8 cellular contexts compared by ENCODE assay signal in genomic region chr5:151772029-151772867, GRCh38. TPM values are rescaled to one million over a fixed set of nuclear protein-coding genes. Genes with fewer than 3 reads are reported as not detected.
A peak's percentile ranks its signal among the peaks of the same experiment; 100 is the strongest.
DNase-seq lines count a peak whose midpoint lies in the region; ATAC-seq and TF ChIP-seq lines count a peak whose summit lies in the region.

No MANE protein-coding gene starts in this region.

- H3K4ac ChIP-seq in IMR-90 (ENCODE audit: low read depth, low read length): peak overlapping the region; percentile 75

- peak overlapping the region; percentile 98 for H3K4me2 ChIP-seq in IMR-90 (ENCODE audit: low read depth, low read length)

- dilution Hi-C loops in IMR-90 (cut with HindIII; ENCODE audit: low sequenced_read_pairs, unreplicated experiment): no loop called here

- H3K27ac Mint-ChIP-seq in memory B cell: no peak overlapping the region

- in situ Hi-C loops in IMR-90 (cut with MboI; ENCODE audit: low sequenced_read_pairs): no loop called here

- peaks cover 8% of the 10 kb centered on the region for H3K36me3 Mint-ChIP-seq in memory B cell

- peak overlapping the region; percentile 65 for H3K56ac ChIP-seq in IMR-90 (ENCODE audit: extremely low read depth, insufficient read depth, low read length)

- peak overlapping the region; percentile 86 for H2AK5ac ChIP-seq in IMR-90 (ENCODE audit: low read depth, low read length)

- H3K9ac ChIP-seq in IMR-90 (ENCODE audit: low read depth, low read length) (peak overlapping the region; percentile 94), duodenal mucosa (ENCODE audit: low read depth in 1 of 2, low read length in 2 of 2) (peak overlapping the region; percentile 73 to 94)

- no peak overlapping the region for H2BK120ac ChIP-seq in IMR-90 (ENCODE audit: low read depth, low read length)

- peaks cover 22% of the 10 kb centered on the region for H3K4me1 Mint-ChIP-seq in memory B cell

- H2AK9ac ChIP-seq in IMR-90 (replicated peaks; ENCODE audit: low read depth, low read length, poor library complexity): peak overlapping the region; percentile 99

- H3K4me1 ChIP-seq in IMR-90 (ENCODE audit: control insufficient read depth, insufficient read depth, low read length) (peaks cover 5% of the 10 kb centered on the region; the same call in 1 of the 2 replicates), duodenal mucosa (ENCODE audit: control insufficient read depth in 1 of 2, insufficient read depth in 2 of 2, low read length in 2 of 2) (peaks cover 21 to 33% of the 10 kb centered on the region in 2 donors)

- H4K8ac ChIP-seq in IMR-90 (ENCODE audit: low read depth in 2 of 2, low read length in 2 of 2): peak overlapping the region in 1 of 2 experiments; percentile 78; a peak in 1 of 4 replicates

- H2BK20ac ChIP-seq in IMR-90 (ENCODE audit: low read depth, low read length): no peak overlapping the region

- H3K9me3 ChIP-seq in IMR-90 (ENCODE audit: control insufficient read depth, insufficient read depth, low read length) (no peaks in the 10 kb centered on the region), duodenal mucosa (ENCODE audit: control insufficient read depth in 1 of 2, low read length in 2 of 2) (no peaks in the 10 kb centered on the region)

- WGBS in IMR-90 (ENCODE audit: extremely low coverage in 2 of 2, insufficient read length in 1 of 2), 2 experiments: 0% methylated on average over 19 of the region's 87 CpGs; no CpG with 5 or more reads in 1 of the 2 experiments

- TF ChIP-seq POLR2A in IMR-90 (IDR thresholded peaks at IDR 0.05; ENCODE audit: low read depth, low read length): no peak

- peaks cover 0 to 7% of the 10 kb centered on the region in 2 experiments; a peak in 1 of 4 replicates for H3K79me1 ChIP-seq in IMR-90 (ENCODE audit: low read depth in 1 of 2, low read length in 2 of 2)

- H3K14ac ChIP-seq in IMR-90 (replicated peaks; ENCODE audit: low read depth, low read length): peak overlapping the region; percentile 85

- no peak overlapping the region for H3K18ac ChIP-seq in IMR-90 (ENCODE audit: low read depth, low read length)

- peak overlapping the region; percentile 96 for H2AFZ ChIP-seq in IMR-90 (replicated peaks; ENCODE audit: low read length, poor library complexity)

- peak; percentile 8 for ATAC-seq in IMR-90 (ENCODE audit: low read depth)
- no peak for ATAC-seq in memory B cell (ENCODE audit: low read depth)
- ATAC-seq in HG02870 (IDR thresholded peaks at IDR 0.05; ENCODE audit: unreplicated experiment): no peak

- intact Hi-C loops in IMR-90 (cut with micrococcal nuclease): loop anchor here (2.0 to 5.0 kb wide), 2 partner anchors 370 to 519 kb away; partner anchors contain the start of gene GM2A

- H4K5ac ChIP-seq in IMR-90 (ENCODE audit: low read depth, low read length): peak overlapping the region; percentile 13; the same call in 1 of the 2 replicates

- no peaks in the 10 kb centered on the region for H3K9me3 Mint-ChIP-seq in memory B cell

- H3K9me1 ChIP-seq in IMR-90 (ENCODE audit: insufficient read depth, low read length): no peaks in the 10 kb centered on the region; the same call in 1 of the 2 replicates

- H4K20me1 ChIP-seq in IMR-90 (ENCODE audit: insufficient read depth, low read length): peaks cover 49% of the 10 kb centered on the region

- H3K4me3 ChIP-seq in IMR-90 (ENCODE audit: insufficient read depth, low read depth, low read length): peak overlapping the region; percentile 63
- peak overlapping the region; percentile 90 to 94 for H3K4me3 ChIP-seq in duodenal mucosa (ENCODE audit: low read depth in 1 of 2, low read length in 2 of 2)

- CTCF ChIA-PET in IMR-90 (lab: Yijun Ruan, JAX): interaction anchor here (1.1 to 1.3 kb wide), 3 partner anchors 32 to 325 kb away, joined by 3 to 6 read pairs (median 3); partner anchors contain the start of gene SLC36A1

- H3K27ac ChIP-seq in IMR-90 (ENCODE audit: insufficient read depth, low read length) (peak overlapping the region; percentile 79), duodenal mucosa (ENCODE audit: low read depth, low read length) (peak overlapping the region; percentile 88)

- no TSS peak for BruUV-seq in IMR-90 (replicated peaks; lab: Mats Ljungman, UMichigan)

- no peak for TF ChIP-seq RAD21 in IMR-90 (IDR thresholded peaks at IDR 0.05; ENCODE audit: low read length)

- H3K23ac ChIP-seq in IMR-90 (ENCODE audit: low read depth, low read length): peak overlapping the region; percentile 85

- no peak for TF ChIP-seq CTCF in IMR-90 (conservative IDR thresholded peaks at IDR 0.05; ENCODE audit: low read depth, low read length)

- H2BK5ac ChIP-seq in IMR-90 (ENCODE audit: low read depth, low read length, poor library complexity, severe bottlenecking): peak overlapping the region; percentile 71

- H4K91ac ChIP-seq in IMR-90 (ENCODE audit: insufficient read depth, low read depth, low read length): peak overlapping the region; percentile 41

- H2BK15ac ChIP-seq in IMR-90 (ENCODE audit: low read depth, low read length): no peak overlapping the region

- H3K36me3 ChIP-seq in IMR-90 (ENCODE audit: control insufficient read depth, insufficient read depth, low read length) (no peaks in the 10 kb centered on the region; the same call in 1 of the 2 replicates), duodenal mucosa (ENCODE audit: control insufficient read depth in 1 of 2, insufficient read depth in 2 of 2, low read length in 2 of 2) (no peaks in the 10 kb centered on the region)

- H3K27me3 ChIP-seq in IMR-90 (ENCODE audit: control insufficient read depth, insufficient read depth, low read length): no peaks in the 10 kb centered on the region
- H3K27me3 ChIP-seq in duodenal mucosa (ENCODE audit: control insufficient read depth in 1 of 2, insufficient read depth in 2 of 2, low read length in 2 of 2): no peaks in the 10 kb centered on the region

- DNase-seq in DMS79 treated with DMSO at 0.1 percent for 48 hours (lab: John Stamatoyannopoulos, UW) (peak; percentile 19), DMS79 (lab: John Stamatoyannopoulos, UW) (no peak), IMR-90 (no peak), memory B cell (ENCODE audit: low spot score in 2 of 2) (peak in 1 of 2 donors; percentile 44)
- DNase-seq in activated CD4-positive, alpha-beta T cell treated with anti-CD3 and anti-CD28 coated beads for 1 hour: peak; percentile 33
- DNase-seq in stimulated activated CD8-positive, alpha-beta memory T cell treated with anti-CD3 and anti-CD28 coated beads, Interleukin-15, amount 100 ng/mL, for 48 hours (ENCODE audit: low read depth in 2 of 2): peak; percentile 19 to 20

- POLR2A ChIA-PET in IMR-90 (lab: Charles Lee; ENCODE audit: unreplicated experiment): interaction anchor here (1.0 to 1.8 kb wide), 3 partner anchors 9 to 85 kb away, joined by 3 to 5 read pairs (median 4); partner anchors contain the start of gene SPARC

- H3K4me3 Mint-ChIP-seq in memory B cell: peak overlapping the region; percentile 94

- no peaks in the 10 kb centered on the region for H3K27me3 Mint-ChIP-seq in memory B cell

TF ChIP-seq in IMR-90, 13 proteins besides CTCF, POLR2A, EP300 and RAD21:
- TF ChIP-seq BHLHE40 (IDR thresholded peaks at IDR 0.05; ENCODE audit: low read depth, low read length): no peak
- TF ChIP-seq RCOR1 (IDR thresholded peaks at IDR 0.05; ENCODE audit: insufficient replicate concordance, low read length): no peak

RNA-seq across cellular contexts. Expression of gene G3BP1, which starts 0.5 kb away (rescaled TPM):
- 272 and 482 TPM in 2 replicates for total RNA-seq in IMR-90 (2012; rRNA removed)
- polyA plus RNA-seq in IMR-90 (2012; rRNA removed): 32.8 and 40.2 TPM in 2 replicates
- 11.6 and 22.4 TPM in 2 replicates for polyA plus RNA-seq in IMR-90 (2012; cell fraction: cytosol; rRNA removed)
- 6.2 and 28.5 TPM in 2 replicates for polyA plus RNA-seq in IMR-90 (2012; cell fraction: nucleus; rRNA removed; ENCODE audit: low replicate concordance)

RNA-seq across cellular contexts. Expression of gene ATOX1, which starts 13.8 kb away (rescaled TPM):
- total RNA-seq in IMR-90 (2012; rRNA removed): 56.3 and 76.7 TPM in 2 replicates
- 360 and 398 TPM in 2 replicates for polyA plus RNA-seq in IMR-90 (2012; rRNA removed)
- polyA plus RNA-seq in IMR-90 (2012; cell fraction: cytosol; rRNA removed): 336 and 385 TPM in 2 replicates
- polyA plus RNA-seq in IMR-90 (2012; cell fraction: nucleus; rRNA removed; ENCODE audit: low replicate concordance): 87.4 and 97.2 TPM in 2 replicates

Comparison
In these comparisons a context has a peak if more than half of its experiments do, and no peak if none do; other contexts are left out.
1. DNase-seq: peak in DMS79 treated with DMSO at 0.1 percent for 48 hours (single experiment), activated CD4-positive, alpha-beta T cell treated with anti-CD3 and anti-CD28 coated beads for 1 hour (single experiment) and stimulated activated CD8-positive, alpha-beta memory T cell treated with anti-CD3 and anti-CD28 coated beads, Interleukin-15, amount 100 ng/mL, for 48 hours (2 of 2); none in DMS79 (single experiment) and IMR-90 (single experiment).